Comparison of ENCODE assay signal across 23 cellular contexts in the genomic region with DNA sequence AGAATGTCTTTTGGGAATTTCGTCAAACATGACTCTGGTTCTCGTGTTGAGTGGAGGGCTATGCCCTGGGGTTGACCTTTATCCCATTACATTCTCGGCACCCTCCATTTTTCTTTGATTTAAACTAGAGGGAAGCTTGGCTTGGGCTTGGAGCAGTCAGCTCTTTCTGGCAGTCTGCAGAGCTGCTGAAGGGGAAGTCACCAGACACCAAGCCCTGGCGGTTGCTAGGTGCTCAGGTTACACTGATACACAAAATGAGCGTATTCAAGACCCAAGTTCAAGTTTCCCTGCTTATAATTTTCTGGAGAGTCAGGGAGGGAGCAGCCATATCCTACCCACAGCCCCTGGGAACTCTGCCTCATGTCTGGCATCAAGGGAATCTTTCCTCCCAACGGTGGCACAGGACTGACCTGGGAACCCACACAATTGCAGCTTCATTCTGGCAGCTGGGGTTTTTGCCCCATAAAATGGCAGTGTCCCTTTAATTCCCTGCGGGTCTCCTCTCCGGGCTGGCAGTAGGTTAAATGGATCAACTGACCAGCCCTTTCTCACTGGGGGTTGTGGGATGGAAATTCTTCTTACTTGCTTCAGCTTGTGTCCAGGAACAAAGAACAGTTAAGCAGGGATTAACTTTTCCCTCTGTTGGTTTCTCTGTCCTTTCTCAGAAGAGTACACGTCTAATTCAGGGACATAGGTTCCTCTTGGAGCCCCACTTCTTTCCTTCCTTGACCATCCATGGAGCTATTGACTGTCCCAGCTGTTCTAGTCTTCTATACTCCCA.
DNase-seq lines count a peak whose midpoint lies in the region; ATAC-seq, FAIRE-seq and TF ChIP-seq lines count a peak whose summit lies in the region.
"Had no signal": no experiment of that assay in that cellular context is flagged by ENCODE, and none has a peak within 500 bp of the region (broad histone marks: within the 10 kb centered on the region; RNA-seq: fewer than 3 reads in every experiment).

No MANE protein-coding gene starts in this region.

- 2% methylated on average over 9 of the region's 9 CpGs for WGBS in K562 (ENCODE audit: insufficient coverage, low coverage, missing lambda C conversion rate)

- FAIRE-seq in K562 (lab: Jason Lieb, UNC): no peak
- FAIRE-seq: pancreas had no signal

- no peaks in the 10 kb centered on the region for H3K79me2 ChIP-seq in K562 (ENCODE audit: control insufficient read depth, insufficient read depth, low read length)

- DNase-seq in M059J (ENCODE audit: low read depth) (peak; percentile 67), K562 (ENCODE audit: extremely low read depth in 1 of 4, low spot score in 3 of 4) (peak in 1 of 4 experiments; percentile 7), iris pigment epithelial cell (ENCODE audit: low read depth) (peak; percentile 86), skeletal muscle cell (ENCODE audit: low read depth) (peak; percentile 13), islet precursor cell (no peak), NCI-H1694 treated with DMSO at 0.1 percent for 48 hours (lab: John Stamatoyannopoulos, UW) (no peak), hippocampal formation (lab: John Stamatoyannopoulos, UW) (no peak)
- DNase-seq in activated naive CD4-positive, alpha-beta T cell treated with anti-CD3 and anti-CD28 coated beads, Interleukin-2, amount 50 U/mL, for 16 hours: no peak
- DNase-seq: activated CD4-positive, alpha-beta memory T cell treated with anti-CD3 and anti-CD28 coated beads, Interleukin-2, amount 10 ng/mL, durations not matched to agents 7 days and 5 days; activated CD4-positive, CD25-positive, alpha-beta regulatory T cell; activated naive CD8-positive, alpha-beta T cell treated with anti-CD3 and anti-CD28 coated beads for 36 hours; activated T-cell treated with anti-CD3 and anti-CD28 coated beads, Interleukin-2, amount 50 U/mL, for 48 hours; Calu3; caudate nucleus; HFFc6; immature natural killer cell; naive B cell; NCI-H146; NCI-H2171 treated with DMSO at 0.1 percent for 48 hours; NCI-H774; pancreas; stimulated activated CD4-positive, alpha-beta T cell treated with anti-CD3 and anti-CD28 coated beads, Interleukin-4, amount 100 ng/mL, for 24 hours had no signal

- no TSS peak for BruUV-seq in K562 (replicated peaks; lab: Mats Ljungman, UMichigan)

- H4K20me1 ChIP-seq in K562 (replicated peaks; ENCODE audit: control insufficient read depth, insufficient read depth, low read length): no peaks in the 10 kb centered on the region

- peak; percentile 61; the same call in 2 of the 3 replicates for ATAC-seq in K562
- ATAC-seq: pancreas had no signal

- H3K4me3 ChIP-seq in K562 (no peak overlapping the region), skeletal muscle cell (ENCODE audit: low read depth, low read length) (no peak overlapping the region)
- H3K4me3 ChIP-seq: pancreas, smooth muscle cell had no signal

- peaks cover 6% of the 10 kb centered on the region for H3K9me3 ChIP-seq in K562 (replicated peaks; ENCODE audit: control insufficient read depth, insufficient read depth, low read depth, low read length)
- H3K9me3 ChIP-seq: pancreas had no signal

- H3K4me2 ChIP-seq in K562 (ENCODE audit: insufficient read depth, low read length): no peak overlapping the region; the same call in 1 of the 2 replicates
- H3K4me2 ChIP-seq: smooth muscle cell had no signal

- H3K9ac ChIP-seq in K562 (ENCODE audit: insufficient read depth in 1 of 2, low read depth in 2 of 2, low read length in 2 of 2): no peak overlapping the region

- H3K27ac ChIP-seq in K562 (ENCODE audit: extremely low read depth, low read depth, low read length): no peak overlapping the region
- H3K27ac ChIP-seq: pancreas had no signal

- no peaks in the 10 kb centered on the region for H3K36me3 ChIP-seq in K562 (ENCODE audit: control insufficient read depth, insufficient read depth, low read length)
- H3K36me3 ChIP-seq: pancreas had no signal

- no peak for TF ChIP-seq EP300 in K562 (IDR thresholded peaks at IDR 0.05; ENCODE audit: low read length)

- POLR2A ChIA-PET in K562 (lab: Yijun Ruan, JAX): interaction anchor here (0.8 to 1.6 kb wide), 4 partner anchors 10 to 71 kb away, joined by 4 to 5 read pairs (median 4); no protein-coding TSS in a partner anchor

- intact Hi-C loops in K562 (cut with micrococcal nuclease): no loop called here

- no peaks in the 10 kb centered on the region for H3K9me1 ChIP-seq in K562 (ENCODE audit: control insufficient read depth, insufficient read depth, low read length)

- TF ChIP-seq POLR2A in K562 (conservative IDR thresholded peaks at IDR 0.05): no peak

- in situ Hi-C loops in K562 (cut with MboI): no loop called here

- H2AFZ ChIP-seq in K562 (ENCODE audit: low read depth, low read length): no peak overlapping the region

- H3K4me1 ChIP-seq in K562 (replicated peaks in 1 of 2; ENCODE audit: control insufficient read depth in 2 of 2, insufficient read depth in 2 of 2, low read length in 2 of 2): peaks cover 3 to 6% of the 10 kb centered on the region in 2 experiments; a peak in 4 of 5 replicates
- H3K4me1 ChIP-seq: pancreas had no signal

- CTCF ChIA-PET in K562 (lab: Yijun Ruan, JAX; ENCODE audit: low intra/inter-chr PET ratio): no interaction called here

- no peak for TF ChIP-seq CTCF in K562 (IDR thresholded peaks at IDR 0.05 in 2 of 3, conservative IDR thresholded peaks at IDR 0.05 in 1 of 3; ENCODE audit: insufficient read depth in 2 of 3, low read depth in 1 of 3, low read length in 3 of 3)

- TF ChIP-seq RAD21 in K562 (CRISPR knock-in tag; conservative IDR thresholded peaks at IDR 0.05 in 1 of 2, IDR thresholded peaks at IDR 0.05 in 1 of 2): no peak

- peaks cover 27 to 58% of the 10 kb centered on the region in 2 experiments for H3K27me3 ChIP-seq in K562 (ENCODE audit: control insufficient read depth in 2 of 2, insufficient read depth in 2 of 2, low read length in 2 of 2)
- H3K27me3 ChIP-seq: pancreas had no signal

TF ChIP-seq in K562, 482 proteins besides CTCF, POLR2A, EP300 and RAD21:
- TF ChIP-seq CXXC5 (CRISPR knock-in tag; IDR thresholded peaks at IDR 0.05) (no peak), ZFX (CRISPR knock-in tag; IDR thresholded peaks at IDR 0.05) (0 out of 2 replicates have a peak, but pooled peaks have one; percentile 6), SPI1 (IDR thresholded peaks at IDR 0.05; ENCODE audit: borderline replicate concordance, low read depth, low read length) (peak; percentile 23; the same call in 1 of the 2 replicates), NUFIP1 (IDR thresholded peaks at IDR 0.05; ENCODE audit: partially characterized antibody) (no peak), CEBPG (CRISPR knock-in tag; IDR thresholded peaks at IDR 0.05) (no peak), CEBPG (tag; conservative IDR thresholded peaks at IDR 0.05 in 1 of 2, IDR thresholded peaks at IDR 0.05 in 1 of 2) (no peak), NCOA6 (IDR thresholded peaks at IDR 0.05) (no peak), HMGN3 (IDR thresholded peaks at IDR 0.05; ENCODE audit: borderline replicate concordance, extremely low read depth, insufficient read length, low read depth, low read length) (no peak), BHLHE40 (IDR thresholded peaks at IDR 0.05; ENCODE audit: low read length) (0 out of 2 replicates have a peak, but pooled peaks have one; percentile 43), SIN3B (IDR thresholded peaks at IDR 0.05; ENCODE audit: low read depth) (no peak), JUNB (CRISPR knock-in tag; conservative IDR thresholded peaks at IDR 0.05) (no peak), POLR3A (IDR thresholded peaks at IDR 0.05; ENCODE audit: borderline replicate concordance, extremely low read depth, insufficient read depth, insufficient read length) (no peak), ZNF175 (CRISPR knock-in tag; IDR thresholded peaks at IDR 0.05; ENCODE audit: low read depth) (no peak), RFX1 (IDR thresholded peaks at IDR 0.05) (peak; percentile 27; the same call in 1 of the 2 replicates), ZNF511 (CRISPR knock-in tag; IDR thresholded peaks at IDR 0.05) (no peak), HNRNPLL (IDR thresholded peaks at IDR 0.05; ENCODE audit: low read depth, low read length, poor library complexity, severe bottlenecking) (no peak), ZC3H11A (IDR thresholded peaks at IDR 0.05; ENCODE audit: low read depth, low read length) (no peak), MTA1 (IDR thresholded peaks at IDR 0.05; ENCODE audit: borderline replicate concordance) (no peak), BACH1 (tag; IDR thresholded peaks at IDR 0.05) (no peak)

Comparison
In these comparisons a context has a peak if more than half of its experiments do, and no peak if none do; other contexts are left out.
1. DNase-seq: peak in M059J (single experiment), iris pigment epithelial cell (single experiment) and skeletal muscle cell (single experiment); none in islet precursor cell (single experiment), NCI-H1694 treated with DMSO at 0.1 percent for 48 hours (single experiment), hippocampal formation (0 of 2) and activated naive CD4-positive, alpha-beta T cell treated with anti-CD3 and anti-CD28 coated beads, Interleukin-2, amount 50 U/mL, for 16 hours (single experiment).